18 cellular contexts compared by ENCODE assay signal in the genomic region with DNA sequence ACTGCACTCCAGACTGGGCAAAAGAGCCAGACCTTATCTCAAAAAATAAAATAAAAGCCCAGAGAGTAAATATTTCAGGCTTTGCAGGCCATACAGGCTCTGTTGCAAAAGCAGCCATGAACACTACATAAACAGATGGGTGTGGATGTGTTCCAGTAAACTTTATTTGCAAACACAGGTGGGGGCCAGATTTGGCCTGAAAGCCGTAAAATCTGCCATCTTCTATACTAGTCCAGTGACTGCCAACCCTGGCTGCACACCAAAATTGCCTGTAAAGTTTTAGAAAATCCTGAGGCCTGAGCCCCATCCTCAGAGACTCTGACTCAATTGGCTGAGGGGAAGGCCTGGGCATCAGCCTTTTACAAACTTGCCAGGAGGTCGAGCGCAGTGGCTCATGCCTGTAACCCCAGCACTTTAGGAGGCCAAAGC.
DNase-seq lines count a peak whose midpoint lies in the region; ATAC-seq and TF ChIP-seq lines count a peak whose summit lies in the region.
"Had no signal": no experiment of that assay in that cellular context is flagged by ENCODE, and none has a peak within 500 bp of the region (broad histone marks: within the 10 kb centered on the region; RNA-seq: fewer than 3 reads in every experiment).

No MANE protein-coding gene starts in this region.

- H3K36me3 ChIP-seq in heart left ventricle (peaks cover 0 to 55% (median 22%) of the 10 kb centered on the region in 9 donors), sigmoid colon (peaks cover 9 to 47% (median 20%) of the 10 kb centered on the region in 4 donors)

- H3K4me1 ChIP-seq in heart left ventricle, result peaks cover 0 to 52% (median 25%) of the 10 kb centered on the region in 12 donors
- H3K4me1 ChIP-seq in sigmoid colon, result peaks cover 0 to 34% (median 29%) of the 10 kb centered on the region in 4 donors

- TF ChIP-seq POLR2A in heart left ventricle (IDR thresholded peaks at IDR 0.05) (no peak), sigmoid colon (IDR thresholded peaks at IDR 0.05) (no peak)

- H3K9me3 ChIP-seq in heart left ventricle (no peaks in the 10 kb centered on the region), sigmoid colon (no peaks in the 10 kb centered on the region)
- H3K9me3 ChIP-seq: psoas muscle had no signal

- H3K4me3 ChIP-seq in heart left ventricle (no peak overlapping the region), sigmoid colon (no peak overlapping the region)
- H3K4me3 ChIP-seq: PC-9, psoas muscle had no signal

- TF ChIP-seq EP300 in sigmoid colon (IDR thresholded peaks at IDR 0.05), result no peak

- H3K27me3 ChIP-seq in heart left ventricle (no peaks in the 10 kb centered on the region), sigmoid colon (no peaks in the 10 kb centered on the region)
- H3K27me3 ChIP-seq: brain microvascular endothelial cell had no signal

- DNase-seq in SIG-M5 treated with dmso at 0.1 percent for 504 hours (lab: John Stamatoyannopoulos, UW; ENCODE audit: unreplicated experiment) (peak; percentile 73), SIG-M5 (lab: John Stamatoyannopoulos, UW) (no peak), NCI-H2196 treated with DMSO at 0.1 percent for 48 hours (lab: John Stamatoyannopoulos, UW; ENCODE audit: unreplicated experiment) (peak; percentile 54), heart left ventricle (no peak), sigmoid colon (no peak)
- DNase-seq: activated CD8-positive, alpha-beta memory T cell treated with anti-CD3 and anti-CD28 coated beads, Interleukin-2, amount 10 ng/mL, durations not matched to agents 7 days and 5 days; brain microvascular endothelial cell; DMS79; KG1; NCI-H2081; NCI-H524 treated with DMSO at 0.1 percent for 48 hours; PC-9; psoas muscle; stimulated activated CD4-positive, alpha-beta T cell treated with anti-CD3 and anti-CD28 coated beads, Interleukin-12 subunit alpha, Interleukin-12 subunit beta, amount 100 ng/mL, for 4 hours had no signal

- peak overlapping the region in 9 of 12 donors; percentile 37 to 82 (median 71) for H3K27ac ChIP-seq in heart left ventricle
- H3K27ac ChIP-seq in sigmoid colon, result peak overlapping the region in 3 of 4 donors; percentile 32 to 61 (median 41)
- H3K27ac ChIP-seq: brain microvascular endothelial cell, PC-9, psoas muscle had no signal

- WGBS in heart left ventricle, 4 donors, result 94 to 98% (median 96%) methylated on average over 3 of the region's 3 CpGs
- WGBS in sigmoid colon, 2 donors, result 71 to 86% methylated on average over 3 of the region's 3 CpGs

- ATAC-seq in heart left ventricle, result no peak
- ATAC-seq in GM21367 (IDR thresholded peaks at IDR 0.05; ENCODE audit: unreplicated experiment), result no peak
- no peak for ATAC-seq in HG02678 (IDR thresholded peaks at IDR 0.05; ENCODE audit: unreplicated experiment)
- no peak for ATAC-seq in HG02885 (IDR thresholded peaks at IDR 0.05; ENCODE audit: poor library complexity, unreplicated experiment)
- ATAC-seq: activated CD8-positive, alpha-beta memory T cell treated with anti-CD3 and anti-CD28 coated beads, Interleukin-2, amount 10 ng/mL, durations not matched to agents 7 days and 5 days; psoas muscle; SK-N-SH treated with all-trans-retinoic acid at 6 μM for 48 hours had no signal

- intact Hi-C loops in heart left ventricle (cut with DNase I) (no loop called here), sigmoid colon (cut with DNase I) (no loop called here)

- TF ChIP-seq CTCF in heart left ventricle (IDR thresholded peaks at IDR 0.05), result no peak
- no peak for TF ChIP-seq CTCF in sigmoid colon (IDR thresholded peaks at IDR 0.05)

Comparison
In these comparisons a context has a peak if more than half of its experiments do, and no peak if none do; other contexts are left out.
1. DNase-seq: peak in SIG-M5 treated with dmso at 0.1 percent for 504 hours (single experiment) and NCI-H2196 treated with DMSO at 0.1 percent for 48 hours (single experiment); none in SIG-M5 (single experiment), heart left ventricle (0 of 5) and sigmoid colon (single experiment).